Comparison of ENCODE assay signal across 8 cellular contexts in the genomic region with DNA sequence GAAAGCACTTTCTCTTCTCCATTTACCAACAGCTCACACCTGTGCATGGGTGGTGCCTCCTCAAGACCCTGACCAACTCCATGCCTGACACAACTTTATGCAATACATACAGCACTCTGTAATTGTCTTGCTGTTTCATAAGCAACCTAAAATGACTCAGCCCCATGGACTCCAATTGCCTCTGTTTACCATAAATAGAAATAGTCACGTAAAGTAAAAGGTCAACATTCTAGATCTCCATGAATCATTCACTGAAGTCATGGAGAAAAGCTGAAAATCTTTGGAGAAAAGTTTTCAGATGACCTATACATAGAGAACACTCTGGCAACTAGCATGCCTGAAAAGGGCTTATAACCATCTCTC.
DNase-seq lines count a peak whose midpoint lies in the region; ATAC-seq lines count a peak whose summit lies in the region.

No MANE protein-coding gene starts in this region.

- WGBS in mesodermal cell (ENCODE audit: insufficient coverage in 2 of 2), 2 experiments: no CpG with 5 or more reads among the region's 1 CpG

- intact Hi-C loops in head of caudate nucleus (cut with DNase I): no loop called here

- H3K9me3 ChIP-seq in mesodermal cell (ENCODE audit: control insufficient read depth, low read length): no peaks in the 10 kb centered on the region

- no peaks in the 10 kb centered on the region for H3K36me3 ChIP-seq in mesodermal cell (ENCODE audit: control insufficient read depth, insufficient read depth, low read length)

- no peak for ATAC-seq in GM21360 (IDR thresholded peaks at IDR 0.05; ENCODE audit: unreplicated experiment)

- H3K4me1 ChIP-seq in mesodermal cell (ENCODE audit: control insufficient read depth, insufficient read depth, low read length, poor library complexity, severe bottlenecking): peaks cover 46% of the 10 kb centered on the region

- peak; percentile 59 for DNase-seq in AG08396 (ENCODE audit: low spot score)
- DNase-seq in M059J (ENCODE audit: low read depth): peak; percentile 85
- DNase-seq in caudate nucleus (lab: John Stamatoyannopoulos, UW): no peak
- no peak for DNase-seq in stimulated activated CD4-positive, alpha-beta T cell treated with anti-CD3 and anti-CD28 coated beads, Interleukin-2, amount 100 ng/mL, for 48 hours
- DNase-seq in iPS-NIHi7 (ENCODE audit: extremely low spot score): no peak
- DNase-seq in head of caudate nucleus: no peak

- no peak overlapping the region for H3K4me3 ChIP-seq in mesodermal cell (ENCODE audit: extremely low read depth, insufficient read depth, low read length, poor library complexity, severe bottlenecking)

- peak overlapping the region; percentile 56 for H3K27ac ChIP-seq in caudate nucleus (ENCODE audit: low read depth, low read length)
- peak overlapping the region; percentile 75 for H3K27ac ChIP-seq in mesodermal cell (ENCODE audit: low read depth, low read length, severe bottlenecking)

Comparison
In these comparisons a context has a peak if more than half of its experiments do, and no peak if none do; other contexts are left out.
1. DNase-seq: peak in AG08396 (single experiment) and M059J (single experiment); none in caudate nucleus (0 of 61), stimulated activated CD4-positive, alpha-beta T cell treated with anti-CD3 and anti-CD28 coated beads, Interleukin-2, amount 100 ng/mL, for 48 hours (0 of 2), iPS-NIHi7 (single experiment) and head of caudate nucleus (0 of 42).